Comparison of ENCODE assay signal across 1 cellular context in the genomic region with DNA sequence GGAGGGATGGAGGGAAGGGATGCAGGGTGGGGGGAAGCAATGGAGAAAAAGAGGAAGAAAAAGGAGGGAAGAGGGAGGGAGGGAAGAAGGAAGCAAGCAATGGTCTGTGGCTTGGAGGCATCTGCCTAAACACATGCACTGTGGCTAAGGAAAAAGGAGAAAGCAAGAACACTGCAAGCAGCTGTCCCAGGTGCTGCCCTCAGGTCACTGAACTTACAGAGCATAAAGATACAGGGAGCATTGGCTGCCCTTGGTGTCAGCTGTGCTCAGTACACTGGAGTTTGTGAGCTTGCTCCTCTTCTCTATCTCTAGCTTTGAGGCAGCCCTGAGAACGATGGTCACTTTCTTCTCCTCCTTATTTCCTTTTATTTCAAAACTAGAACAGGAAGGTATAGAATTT.
TF ChIP-seq lines count a peak whose summit lies in the region.

No MANE protein-coding gene starts in this region.

TF ChIP-seq in HEK293, 187 proteins besides CTCF, POLR2A, EP300 and RAD21:
- TF ChIP-seq, protein P1, sequence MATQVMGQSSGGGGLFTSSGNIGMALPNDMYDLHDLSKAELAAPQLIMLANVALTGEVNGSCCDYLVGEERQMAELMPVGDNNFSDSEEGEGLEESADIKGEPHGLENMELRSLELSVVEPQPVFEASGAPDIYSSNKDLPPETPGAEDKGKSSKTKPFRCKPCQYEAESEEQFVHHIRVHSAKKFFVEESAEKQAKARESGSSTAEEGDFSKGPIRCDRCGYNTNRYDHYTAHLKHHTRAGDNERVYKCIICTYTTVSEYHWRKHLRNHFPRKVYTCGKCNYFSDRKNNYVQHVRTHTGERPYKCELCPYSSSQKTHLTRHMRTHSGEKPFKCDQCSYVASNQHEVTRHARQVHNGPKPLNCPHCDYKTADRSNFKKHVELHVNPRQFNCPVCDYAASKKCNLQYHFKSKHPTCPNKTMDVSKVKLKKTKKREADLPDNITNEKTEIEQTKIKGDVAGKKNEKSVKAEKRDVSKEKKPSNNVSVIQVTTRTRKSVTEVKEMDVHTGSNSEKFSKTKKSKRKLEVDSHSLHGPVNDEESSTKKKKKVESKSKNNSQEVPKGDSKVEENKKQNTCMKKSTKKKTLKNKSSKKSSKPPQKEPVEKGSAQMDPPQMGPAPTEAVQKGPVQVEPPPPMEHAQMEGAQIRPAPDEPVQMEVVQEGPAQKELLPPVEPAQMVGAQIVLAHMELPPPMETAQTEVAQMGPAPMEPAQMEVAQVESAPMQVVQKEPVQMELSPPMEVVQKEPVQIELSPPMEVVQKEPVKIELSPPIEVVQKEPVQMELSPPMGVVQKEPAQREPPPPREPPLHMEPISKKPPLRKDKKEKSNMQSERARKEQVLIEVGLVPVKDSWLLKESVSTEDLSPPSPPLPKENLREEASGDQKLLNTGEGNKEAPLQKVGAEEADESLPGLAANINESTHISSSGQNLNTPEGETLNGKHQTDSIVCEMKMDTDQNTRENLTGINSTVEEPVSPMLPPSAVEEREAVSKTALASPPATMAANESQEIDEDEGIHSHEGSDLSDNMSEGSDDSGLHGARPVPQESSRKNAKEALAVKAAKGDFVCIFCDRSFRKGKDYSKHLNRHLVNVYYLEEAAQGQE (tag by site-specific recombination; IDR thresholded peaks at IDR 0.05) = 0 out of 2 replicates have a peak, but pooled peaks have one; percentile 32
